10 cellular contexts compared by ENCODE assay signal in the genomic region with DNA sequence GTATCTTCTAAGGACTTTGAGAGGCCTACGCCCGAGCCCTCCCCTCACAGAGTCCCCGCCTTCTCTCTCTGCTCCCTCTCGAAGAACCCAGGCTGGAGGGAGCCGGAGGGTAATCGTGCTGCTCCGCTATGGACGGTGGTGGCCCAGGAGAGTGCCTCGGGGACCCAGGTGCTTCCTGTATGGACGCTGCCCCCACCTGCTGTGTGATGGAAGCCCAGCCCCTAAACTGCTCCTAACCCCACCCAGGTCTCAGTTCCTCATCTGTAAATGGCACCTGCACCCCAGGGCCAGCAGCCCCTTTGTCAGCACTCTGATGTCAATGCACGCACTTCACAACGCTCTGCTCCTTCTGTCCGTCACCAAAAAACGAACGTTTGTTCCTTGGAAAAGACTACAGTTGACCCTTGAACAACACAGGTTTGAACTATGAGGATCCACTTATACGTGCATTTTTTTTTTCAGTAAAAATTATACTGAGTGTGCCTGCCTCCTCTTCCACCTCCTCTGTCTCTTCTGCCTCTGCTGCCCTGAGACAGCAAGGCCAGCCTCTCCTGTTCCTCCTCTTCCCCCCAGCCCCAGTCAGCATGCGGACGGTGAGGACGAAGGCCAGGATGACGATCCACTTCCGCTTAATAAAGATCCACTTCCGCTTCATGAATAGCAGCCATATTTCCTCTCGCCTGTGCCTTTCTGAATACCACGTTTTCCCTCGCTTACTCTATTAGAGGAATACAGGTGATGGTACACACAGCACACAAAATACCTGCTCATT.
A peak's percentile ranks its signal among the peaks of the same experiment; 100 is the strongest.
DNase-seq lines count a peak whose midpoint lies in the region; ATAC-seq, FAIRE-seq and TF ChIP-seq lines count a peak whose summit lies in the region.
"Had no signal": no experiment of that assay in that cellular context is flagged by ENCODE, and none has a peak within 500 bp of the region (broad histone marks: within the 10 kb centered on the region; RNA-seq: fewer than 3 reads in every experiment).

No MANE protein-coding gene starts in this region.

- no peaks in the 10 kb centered on the region for H3K27me3 ChIP-seq in testis
- no peaks in the 10 kb centered on the region for H3K27me3 ChIP-seq in MG63
- no peaks in the 10 kb centered on the region for H3K27me3 ChIP-seq in small intestine (ENCODE audit: control insufficient read depth in 2 of 2, insufficient read depth in 2 of 2, low read length in 2 of 2)
- H3K27me3 ChIP-seq: neutrophil had no signal

- WGBS in testis, 2 donors, result 92 to 93% methylated on average over 25 of the region's 25 CpGs
- WGBS in small intestine, 3 donors, result 79 to 89% (median 88%) methylated on average over 25 of the region's 25 CpGs

- peaks cover 8% of the 10 kb centered on the region for H3K36me3 Mint-ChIP-seq in activated naive CD8-positive, alpha-beta T cell treated with anti-CD3 and anti-CD28 coated beads, Interleukin-2, amount 50 U/mL, for 24 hours (ENCODE audit: low read depth)

- ATAC-seq in GM19372 (IDR thresholded peaks at IDR 0.05; ENCODE audit: low read depth, unreplicated experiment) (peak; percentile 95), HG02981 (IDR thresholded peaks at IDR 0.05; ENCODE audit: unreplicated experiment) (peak; percentile 88)
- ATAC-seq in activated naive CD8-positive, alpha-beta T cell treated with anti-CD3 and anti-CD28 coated beads, Interleukin-2, amount 50 U/mL, for 24 hours, result peak; percentile 11
- ATAC-seq: K562 had no signal

- no peak overlapping the region for H3K4me3 Mint-ChIP-seq in activated naive CD8-positive, alpha-beta T cell treated with anti-CD3 and anti-CD28 coated beads, Interleukin-2, amount 50 U/mL, for 24 hours

- no peaks in the 10 kb centered on the region for H3K4me1 ChIP-seq in testis
- no peaks in the 10 kb centered on the region for H3K4me1 ChIP-seq in small intestine (ENCODE audit: control insufficient read depth in 2 of 2, insufficient read depth in 1 of 2, low read depth in 1 of 2, low read length in 1 of 2)

- POLR2A ChIA-PET in GM10248 (lab: Yijun Ruan, JAX), result no interaction called here

- peak; percentile 90 for DNase-seq in GM10248 (ENCODE audit: extremely low spot score)
- peak; percentile 23 for DNase-seq in activated naive CD8-positive, alpha-beta T cell treated with anti-CD3 and anti-CD28 coated beads, Interleukin-2, amount 50 U/mL, for 24 hours
- no peak for DNase-seq in NCI-H2196 treated with DMSO at 0.1 percent for 48 hours (lab: John Stamatoyannopoulos, UW; ENCODE audit: unreplicated experiment)
- no peak for DNase-seq in testis
- no peak for DNase-seq in MG63
- DNase-seq in small intestine, result no peak

- H3K9me3 ChIP-seq in testis (no peaks in the 10 kb centered on the region), MG63 (no peaks in the 10 kb centered on the region), small intestine (ENCODE audit: control insufficient read depth, low read depth) (no peaks in the 10 kb centered on the region)
- H3K9me3 ChIP-seq: neutrophil had no signal

- intact Hi-C loops in testis (cut with DNase I; ENCODE audit: low total_unique reads), result no loop called here

- H3K4me1 Mint-ChIP-seq in activated naive CD8-positive, alpha-beta T cell treated with anti-CD3 and anti-CD28 coated beads, Interleukin-2, amount 50 U/mL, for 24 hours, result peaks cover 12% of the 10 kb centered on the region

- TF ChIP-seq POLR2A in testis (IDR thresholded peaks at IDR 0.05), result no peak

- no peaks in the 10 kb centered on the region for H3K36me3 ChIP-seq in testis (ENCODE audit: low read depth, missing control alignments)
- no peaks in the 10 kb centered on the region for H3K36me3 ChIP-seq in MG63
- H3K36me3 ChIP-seq in small intestine (ENCODE audit: control insufficient read depth in 2 of 2, insufficient read depth in 2 of 2, low read length in 2 of 2), result peaks cover 8 to 10% of the 10 kb centered on the region in 2 donors

- H3K27ac Mint-ChIP-seq in activated naive CD8-positive, alpha-beta T cell treated with anti-CD3 and anti-CD28 coated beads, Interleukin-2, amount 50 U/mL, for 24 hours, result no peak overlapping the region

- H3K27ac ChIP-seq in testis (no peak overlapping the region), small intestine (ENCODE audit: low read depth in 1 of 2, low read length in 1 of 2) (peak overlapping the region in 1 of 2 donors; percentile 78)
- H3K27ac ChIP-seq: neutrophil had no signal

- H3K4me3 ChIP-seq in testis (no peak overlapping the region), MG63 (no peak overlapping the region), small intestine (ENCODE audit: low read depth in 1 of 2, low read length in 2 of 2) (no peak overlapping the region)
- H3K4me3 ChIP-seq: K562 had no signal

- H3K27me3 Mint-ChIP-seq in activated naive CD8-positive, alpha-beta T cell treated with anti-CD3 and anti-CD28 coated beads, Interleukin-2, amount 50 U/mL, for 24 hours, result no peaks in the 10 kb centered on the region

- no peaks in the 10 kb centered on the region for H3K9me3 Mint-ChIP-seq in activated naive CD8-positive, alpha-beta T cell treated with anti-CD3 and anti-CD28 coated beads, Interleukin-2, amount 50 U/mL, for 24 hours

- CTCF ChIA-PET in GM10248 (lab: Yijun Ruan, JAX), result no interaction called here

- no peak for FAIRE-seq in small intestine (lab: Jason Lieb, UNC)
- FAIRE-seq: K562 had no signal

- TF ChIP-seq CTCF in GM10248 (IDR thresholded peaks at IDR 0.05; ENCODE audit: control extremely low read depth, extremely low read depth, low read depth, missing control alignments) (no peak), testis (IDR thresholded peaks at IDR 0.05) (no peak)

Comparison
In these comparisons a context has a peak if more than half of its experiments do, and no peak if none do; other contexts are left out.
1. DNase-seq: peak in GM10248 (single experiment) and activated naive CD8-positive, alpha-beta T cell treated with anti-CD3 and anti-CD28 coated beads, Interleukin-2, amount 50 U/mL, for 24 hours (single experiment); none in NCI-H2196 treated with DMSO at 0.1 percent for 48 hours (single experiment), testis (single experiment), MG63 (single experiment) and small intestine (single experiment).
2. ATAC-seq: peak in every context shown above with its lines; median percentile 95 in GM19372; 88 in HG02981; 11 in activated naive CD8-positive, alpha-beta T cell treated with anti-CD3 and anti-CD28 coated beads, Interleukin-2, amount 50 U/mL, for 24 hours.